Comparison of ENCODE assay signal across 21 cellular contexts in the genomic region with DNA sequence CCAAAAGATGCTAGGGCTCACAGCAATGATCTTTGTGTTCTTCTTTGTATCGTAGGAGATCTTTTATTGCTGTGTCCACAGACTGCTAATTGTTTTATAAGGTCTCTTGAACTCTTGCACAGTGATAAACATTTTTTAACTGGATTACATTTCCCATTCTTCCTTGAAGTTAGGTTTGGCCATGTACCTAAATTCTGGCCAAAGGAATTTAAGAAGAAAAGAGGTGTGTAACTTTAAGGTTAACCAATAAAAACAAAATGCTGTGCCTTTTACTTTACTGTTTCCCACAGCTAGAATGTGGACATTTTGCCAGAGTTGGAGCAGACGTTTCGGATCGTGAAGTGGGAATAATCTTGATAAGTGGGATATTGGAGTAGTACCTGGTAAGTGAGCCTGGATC.
DNase-seq lines count a peak whose midpoint lies in the region; ATAC-seq and TF ChIP-seq lines count a peak whose summit lies in the region.
"Had no signal": no experiment of that assay in that cellular context is flagged by ENCODE, and none has a peak within 500 bp of the region (broad histone marks: within the 10 kb centered on the region; RNA-seq: fewer than 3 reads in every experiment).

No MANE protein-coding gene starts in this region.

- H3K4me3 ChIP-seq in astrocyte of the cerebellum (ENCODE audit: low read depth, low read length) (no peak overlapping the region), A673 (ENCODE audit: low read depth, low read length, poor library complexity, severe bottlenecking) (no peak overlapping the region)
- H3K4me3 ChIP-seq: BLaER1 treated with 17β-estradiol and CSF1 and Interleukin-3, amounts not matched to agents 10 nM and 100 nM; GM23338; HAP-1 had no signal

- no TSS peak for BruUV-seq in A673 (replicated peaks; lab: Mats Ljungman, UMichigan)

- H3K36me3 ChIP-seq in A673 (ENCODE audit: insufficient read depth, low read length, poor library complexity, severe bottlenecking), result no peaks in the 10 kb centered on the region
- H3K36me3 ChIP-seq: BE2C; BLaER1 treated with 17β-estradiol and CSF1 and Interleukin-3, amounts not matched to agents 10 nM and 100 nM; HAP-1 had no signal

- no peaks in the 10 kb centered on the region for H3K9me3 ChIP-seq in A673 (ENCODE audit: low read depth, low read length, poor library complexity, severe bottlenecking)
- H3K9me3 ChIP-seq: BE2C; BLaER1 treated with 17β-estradiol and CSF1 and Interleukin-3, amounts not matched to agents 10 nM and 100 nM; HAP-1 had no signal

- no peaks in the 10 kb centered on the region for H3K4me1 ChIP-seq in A673 (ENCODE audit: insufficient read depth, low read length, poor library complexity, severe bottlenecking)
- H3K4me1 ChIP-seq: BE2C, HAP-1 had no signal

- POLR2A ChIA-PET in A673 (lab: Charles Lee; ENCODE audit: low non-redundant PET), result no interaction called here

- no peaks in the 10 kb centered on the region for H3K27me3 ChIP-seq in A673 (replicated peaks; ENCODE audit: insufficient read depth, low read depth, low read length, poor library complexity)
- H3K27me3 ChIP-seq: BE2C; BLaER1 treated with 17β-estradiol and CSF1 and Interleukin-3, amounts not matched to agents 10 nM and 100 nM had no signal

- TF ChIP-seq CTCF in astrocyte of the cerebellum (IDR thresholded peaks at IDR 0.05; ENCODE audit: low read depth, low read length, missing control alignments), result no peak
- TF ChIP-seq CTCF in A673 (conservative IDR thresholded peaks at IDR 0.05; ENCODE audit: low read depth, low read length), result no peak

- in situ Hi-C loops in astrocyte of the cerebellum (cut with HindIII; ENCODE audit: low sequenced_read_pairs), result no loop called here

- intact Hi-C loops in left colon (cut with DNase I, micrococcal nuclease) (no loop called here), A673 (cut with micrococcal nuclease; ENCODE audit: unreplicated experiment) (no loop called here)

- H3K27ac ChIP-seq in A673 (ENCODE audit: low read depth, low read length, poor library complexity, severe bottlenecking), result no peak overlapping the region
- H3K27ac ChIP-seq: 22Rv1; BLaER1 treated with 17β-estradiol and CSF1 and Interleukin-3, amounts not matched to agents 10 nM and 100 nM had no signal

- CTCF ChIA-PET in A673 (lab: Charles Lee), result no interaction called here

- DNase-seq in NCI-H524 (lab: John Stamatoyannopoulos, UW) (peak; percentile 10 to 47), NCI-H524 treated with DMSO at 0.1 percent for 48 hours (lab: John Stamatoyannopoulos, UW) (no peak), astrocyte of the cerebellum (ENCODE audit: low read depth) (peak; percentile 64), left colon (no peak), T-helper 1 cell (no peak), A673 (ENCODE audit: low spot score) (no peak)
- DNase-seq in activated naive CD4-positive, alpha-beta T cell (lab: John Stamatoyannopoulos, UW), result no peak
- DNase-seq: ACHN; AML-193; BE2C; CD4-positive, alpha-beta T cell; CD8-positive, alpha-beta memory T cell; DMS 273 treated with DMSO at 0.1 percent for 48 hours; DMS79; EL; GF-D8; HFFc6 had no signal

- peak; percentile 95 for ATAC-seq in left colon
- ATAC-seq: GM23338 had no signal

Comparison
In these comparisons a context has a peak if more than half of its experiments do, and no peak if none do; other contexts are left out.
1. DNase-seq: peak in NCI-H524 (2 of 2) and astrocyte of the cerebellum (single experiment); none in NCI-H524 treated with DMSO at 0.1 percent for 48 hours (single experiment), left colon (0 of 2), activated naive CD4-positive, alpha-beta T cell (0 of 4), T-helper 1 cell (0 of 5) and A673 (single experiment).